ENCODE assay signal across 13 cellular contexts in the genomic region with DNA sequence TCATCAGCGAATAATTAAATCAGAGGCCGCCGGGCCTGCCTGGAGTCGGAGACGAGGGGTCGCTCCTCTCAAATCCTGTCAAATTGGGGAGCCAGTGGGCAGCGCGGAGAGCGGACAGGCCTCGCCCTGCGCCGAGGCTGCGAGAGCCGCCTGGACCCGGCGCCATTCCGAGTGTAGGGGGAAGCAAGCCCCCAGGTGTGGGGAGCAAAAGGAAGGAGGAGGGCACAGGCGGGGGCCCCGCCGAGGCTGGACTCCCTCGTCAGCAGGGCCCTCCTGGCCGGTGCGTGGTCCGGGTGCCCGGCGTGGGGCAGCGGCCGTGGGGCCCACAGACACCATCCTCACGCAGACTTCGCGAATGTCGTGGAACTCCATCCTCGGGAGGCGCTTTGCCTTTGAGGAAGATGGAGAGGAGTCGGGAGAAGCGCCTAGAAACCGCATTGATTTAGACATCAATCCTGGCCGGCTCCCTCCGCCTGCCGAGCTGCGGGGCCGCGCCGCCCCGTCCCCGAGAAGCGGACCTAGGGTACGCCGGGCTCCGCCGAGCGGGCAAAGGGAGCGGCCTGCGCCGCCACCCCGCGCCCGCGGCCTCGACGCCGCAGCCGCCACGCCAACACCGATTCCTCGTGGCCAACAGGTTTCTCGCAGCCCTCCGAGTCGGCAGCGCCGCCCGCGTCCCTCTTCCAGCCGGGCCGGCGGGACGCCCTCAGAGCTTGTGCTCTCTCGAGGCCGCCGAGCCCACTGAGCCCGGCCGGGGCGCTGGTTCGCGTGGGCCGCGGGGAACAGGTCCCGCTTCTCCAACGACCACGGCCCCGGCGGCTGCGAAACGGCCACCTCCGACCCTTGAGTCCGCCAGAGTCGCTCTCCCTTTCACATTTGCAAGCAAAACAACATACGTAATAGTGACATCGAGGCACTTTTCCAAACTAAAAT. TPM values are rescaled to one million over a fixed set of nuclear protein-coding genes. Genes with fewer than 3 reads are reported as not detected.
DNase-seq lines count a peak whose midpoint lies in the region; ATAC-seq, FAIRE-seq and TF ChIP-seq lines count a peak whose summit lies in the region.
"Had no signal": no experiment of that assay in that cellular context is flagged by ENCODE, and none has a peak within 500 bp of the region (broad histone marks: within the 10 kb centered on the region; RNA-seq: fewer than 3 reads in every experiment).

No MANE protein-coding gene starts in this region.

- intact Hi-C loops in HepG2 (cut with micrococcal nuclease; ENCODE audit: unreplicated experiment) = no loop called here
- intact Hi-C loops in natural killer cell (cut with micrococcal nuclease) = no loop called here
- intact Hi-C loops in vagina (cut with DNase I) = no loop called here

- CTCF ChIA-PET in HepG2 (lab: Yijun Ruan, JAX; ENCODE audit: low intra/inter-chr PET ratio, low total read pairs) = no interaction called here

- H3K9me3 ChIP-seq in liver (ENCODE audit: control insufficient read depth in 4 of 4, low read length in 3 of 4) (no peaks in the 10 kb centered on the region), HepG2 (ENCODE audit: low read length) (no peaks in the 10 kb centered on the region), ectodermal cell (ENCODE audit: control insufficient read depth, low read length) (no peaks in the 10 kb centered on the region), vagina (no peaks in the 10 kb centered on the region)

- TF ChIP-seq EP300 in HepG2 (IDR thresholded peaks at IDR 0.05; ENCODE audit: low read depth in 2 of 2, low read length in 2 of 2) = no peak
- TF ChIP-seq EP300 in HepG2 (CRISPR knock-in tag; IDR thresholded peaks at IDR 0.05; ENCODE audit: borderline replicate concordance) = no peak

- H3K9ac ChIP-seq in liver (ENCODE audit: low read depth in 1 of 2, low read length in 2 of 2) (peak overlapping the region; percentile 64 to 65), HepG2 (ENCODE audit: insufficient read depth, low read depth, low read length) (no peak overlapping the region)

- POLR2A ChIA-PET in HepG2 (lab: Yijun Ruan, JAX) = no interaction called here

- ATAC-seq in HepG2 (no peak), natural killer cell (no peak), HG02870 (IDR thresholded peaks at IDR 0.05; ENCODE audit: unreplicated experiment) (no peak)

- H3K36me3 Mint-ChIP-seq in natural killer cell = peaks cover 20% of the 10 kb centered on the region

- H3K4me1 Mint-ChIP-seq in natural killer cell = peaks cover 12 to 21% of the 10 kb centered on the region in 2 donors

- peaks cover 2% of the 10 kb centered on the region in 2 donors for H3K9me3 Mint-ChIP-seq in natural killer cell

- WGBS in liver = 19% methylated on average over 99 of the region's 99 CpGs
- WGBS in HepG2 (ENCODE audit: low lambda C conversion rate) = 97% methylated on average over 98 of the region's 99 CpGs
- WGBS in ectodermal cell, 2 experiments = 1% methylated on average over 99 of the region's 99 CpGs

- H3K27me3 ChIP-seq in liver (ENCODE audit: control insufficient read depth in 4 of 4, insufficient read depth in 4 of 4, low read length in 3 of 4) (no peaks in the 10 kb centered on the region), HepG2 (ENCODE audit: control insufficient read depth in 1 of 2, insufficient read depth in 2 of 2, low read length in 2 of 2) (peaks cover 0 to 3% of the 10 kb centered on the region in 2 experiments; a peak in 1 of 5 replicates), ectodermal cell (ENCODE audit: control insufficient read depth, insufficient read depth, low read length, poor library complexity, severe bottlenecking) (peaks cover 91% of the 10 kb centered on the region), vagina (peaks cover 4% of the 10 kb centered on the region)

- H2AFZ ChIP-seq in HepG2 (ENCODE audit: low read length) = no peak overlapping the region

- FAIRE-seq in HepG2 (lab: Jason Lieb, UNC) = no peak
- FAIRE-seq: frontal cortex had no signal

- peaks cover 52 to 66% of the 10 kb centered on the region in 2 donors for H3K27me3 Mint-ChIP-seq in natural killer cell (ENCODE audit: low read depth in 2 of 2)

- in situ Hi-C loops in HepG2 (cut with HindIII; ENCODE audit: extremely low pct_ligation_motif_present, low pct_unique_long_range_greater_than_20kb) = no loop called here

- DNase-seq in HepG2 (ENCODE audit: low spot score) (no peak), natural killer cell (no peak), vagina (ENCODE audit: extremely low spot score in 2 of 2) (no peak), COR-L47 (lab: John Stamatoyannopoulos, UW) (no peak)
- no peak for DNase-seq in activated effector memory CD4-positive, alpha-beta T cell treated with Interleukin-2 at 50 U/mL for 16 hours
- DNase-seq: cerebellar nuclear complex; NCI-H1436 treated with DMSO at 0.1 percent for 48 hours; stimulated activated CD4-positive, alpha-beta T cell treated with anti-CD3 and anti-CD28 coated beads, Interleukin-4, amount 100 ng/mL, for 1 hour had no signal

- H4K20me1 ChIP-seq in HepG2 (ENCODE audit: insufficient read depth, low read length) = no peaks in the 10 kb centered on the region

- H3K4me1 ChIP-seq in liver (ENCODE audit: control insufficient read depth in 4 of 4, insufficient read depth in 4 of 4, low read length in 3 of 4) (peaks cover 0 to 35% (median 19%) of the 10 kb centered on the region in 4 donors), HepG2 (ENCODE audit: insufficient read depth, low read length) (peaks cover 27% of the 10 kb centered on the region), ectodermal cell (ENCODE audit: control insufficient read depth, insufficient read depth, low read length) (peaks cover 39% of the 10 kb centered on the region), vagina (no peaks in the 10 kb centered on the region)

- H3K4me3 ChIP-seq in liver (ENCODE audit: low read depth in 1 of 3, low read length in 3 of 3) (peak overlapping the region; percentile 41 to 69 (median 49)), HepG2 (replicated peaks in 1 of 3; ENCODE audit: insufficient read depth in 1 of 3, low read depth in 2 of 3, low read length in 3 of 3) (no peak overlapping the region), ectodermal cell (ENCODE audit: insufficient read depth, low read depth, low read length) (peak overlapping the region; percentile 29), vagina (peak overlapping the region; percentile 11 to 34)

- H3K27ac ChIP-seq in liver (ENCODE audit: low read depth in 1 of 2, low read length in 2 of 2) (peak overlapping the region; percentile 73 to 84), HepG2 (ENCODE audit: extremely low read length, insufficient read depth, low read length) (no peak overlapping the region), ectodermal cell (ENCODE audit: insufficient read depth, low read depth, low read length, poor library complexity, severe bottlenecking) (no peak overlapping the region), vagina (no peak overlapping the region)

- no peak for TF ChIP-seq RAD21 in liver (IDR thresholded peaks at IDR 0.05)
- TF ChIP-seq RAD21 in HepG2 (CRISPR knock-in tag; IDR thresholded peaks at IDR 0.05) = no peak

- BruUV-seq in HepG2 (replicated peaks; lab: Mats Ljungman, UMichigan) = no TSS peak

- H3K4me2 ChIP-seq in HepG2 (ENCODE audit: low read depth, low read length) = no peak overlapping the region

- TF ChIP-seq CTCF in liver (IDR thresholded peaks at IDR 0.05; ENCODE audit: low read depth, low read length, missing input control) = no peak
- no peak for TF ChIP-seq CTCF in HepG2 (CRISPR knock-in tag; IDR thresholded peaks at IDR 0.05)
- TF ChIP-seq CTCF in natural killer cell (IDR thresholded peaks at IDR 0.05) = no peak
- TF ChIP-seq CTCF in vagina (IDR thresholded peaks at IDR 0.05) = no peak

- peak overlapping the region; percentile 75 for H3K4me3 Mint-ChIP-seq in natural killer cell

- TF ChIP-seq POLR2A in HepG2 (IDR thresholded peaks at IDR 0.05; ENCODE audit: insufficient read depth in 1 of 2, low read depth in 2 of 2, low read length in 2 of 2) = no peak
- TF ChIP-seq POLR2A in vagina (IDR thresholded peaks at IDR 0.05) = no peak

- H3K79me2 ChIP-seq in HepG2 (ENCODE audit: insufficient read depth, low read length) = no peaks in the 10 kb centered on the region

- no peak overlapping the region for H3K27ac Mint-ChIP-seq in natural killer cell

- H3K36me3 ChIP-seq in liver (ENCODE audit: control insufficient read depth in 4 of 4, insufficient read depth in 3 of 4, low read depth in 1 of 4, low read length in 3 of 4) (no peaks in the 10 kb centered on the region), HepG2 (replicated peaks in 1 of 2; ENCODE audit: control insufficient read depth in 1 of 2, insufficient read depth in 2 of 2, low read length in 2 of 2) (no peaks in the 10 kb centered on the region), ectodermal cell (ENCODE audit: control insufficient read depth, insufficient read depth, low read length) (no peaks in the 10 kb centered on the region), vagina (no peaks in the 10 kb centered on the region)

RNA-seq across cellular contexts. Expression of gene ONECUT2, which starts 6.7 kb away (rescaled TPM):
- total RNA-seq in liver = 1 to 10 TPM; 5.4 to 5.7 TPM
- polyA plus RNA-seq in liver = 1 to 10 TPM; 1.8 to 3.8 TPM
- total RNA-seq in HepG2 (2016; rRNA removed; fragmentation: Illumina TruSeq; extraction: Trizol) = 3.0 and 6.2 TPM in 2 replicates
- total RNA-seq in HepG2 (2016; cell fraction: cytosol; rRNA removed; fragmentation: Illumina TruSeq; extraction: Trizol; ENCODE audit: low read depth) = 0.30 and 0.35 TPM in 2 replicates
- 2.5 and 5.8 TPM in 2 replicates for total RNA-seq in HepG2 (2016; cell fraction: insoluble cytoplasmic fraction; rRNA removed; fragmentation: Illumina TruSeq; extraction: Trizol)
- total RNA-seq in HepG2 (2016; cell fraction: membrane; rRNA removed; fragmentation: Illumina TruSeq; extraction: Trizol) = 2.0 and 2.3 TPM in 2 replicates
- total RNA-seq in HepG2 (2016; cell fraction: nucleus; rRNA removed; fragmentation: Illumina TruSeq; extraction: Trizol) = 7.8 and 8.6 TPM in 2 replicates
- 3.2 and 3.7 TPM in 2 replicates for polyA plus RNA-seq in HepG2 (2011; rRNA removed)
- 0.94 and 2.0 TPM in 2 replicates for polyA plus RNA-seq in HepG2 (2011; cell fraction: cytosol; rRNA removed)
- 5.2 and 8.5 TPM in 2 replicates for polyA plus RNA-seq in HepG2 (2011; cell fraction: nucleus; rRNA removed)
- polyA plus RNA-seq in HepG2 (2012) = 5.7 and 6.4 TPM in 2 replicates
- 0.16 and 0.31 TPM in 2 replicates for polyA plus RNA-seq in HepG2 (2016; cell fraction: cytosol; fragmentation: Illumina TruSeq; extraction: Trizol; ENCODE audit: low read depth)
- polyA plus RNA-seq in HepG2 (2016; cell fraction: insoluble cytoplasmic fraction; fragmentation: Illumina TruSeq; extraction: Trizol; ENCODE audit: low read depth) = 3.3 TPM in 2 replicates
- 0.70 and 0.78 TPM in 2 replicates for polyA plus RNA-seq in HepG2 (2016; cell fraction: membrane; fragmentation: Illumina TruSeq; extraction: Trizol; ENCODE audit: low read depth)
- 8.3 and 9.1 TPM in 2 replicates for polyA plus RNA-seq in HepG2 (2016; cell fraction: nucleus; fragmentation: Illumina TruSeq; extraction: Trizol; ENCODE audit: insufficient read depth, low read depth)
- polyA minus RNA-seq in HepG2 (2011; rRNA and poly(A)+ RNA removed; ENCODE audit: low replicate concordance) = 3.8 and 10.8 TPM in 2 replicates
- 4.7 and 7.6 TPM in 2 replicates for polyA minus RNA-seq in HepG2 (2011; cell fraction: cytosol; rRNA and poly(A)+ RNA removed)
- 13.3 and 20.5 TPM in 2 replicates for polyA minus RNA-seq in HepG2 (2011; cell fraction: nucleus; rRNA and poly(A)+ RNA removed)
- polyA plus RNA-seq in ectodermal cell (2013, experiment 1 of 4) = 2.0 TPM
- 1.6 TPM for polyA plus RNA-seq in ectodermal cell (2013, experiment 2 of 4)
- polyA plus RNA-seq in ectodermal cell (2013, experiment 3 of 4) = 1.8 TPM
- 2.7 TPM for polyA plus RNA-seq in ectodermal cell (2013, experiment 4 of 4)
- not detected for total RNA-seq in natural killer cell
- total RNA-seq in vagina = not detected
- total RNA-seq: T-helper 2 cell treated with Interferon-gamma antibody and Interleukin-4, amounts not matched to agents 100 ng/mL and 5 ng/mL, for 36 hours had no signal

Comparison
In these comparisons a context has a peak if more than half of its experiments do, and no peak if none do; other contexts are left out.
1. H3K27ac ChIP-seq: peak in liver (2 of 2); none in HepG2 (single experiment), ectodermal cell (single experiment) and vagina (single experiment).
2. H3K4me3 ChIP-seq: peak in liver (3 of 3), ectodermal cell (single experiment) and vagina (2 of 2); none in HepG2 (0 of 3).